Comparison of ENCODE assay signal across 7 cellular contexts in the genomic region with DNA sequence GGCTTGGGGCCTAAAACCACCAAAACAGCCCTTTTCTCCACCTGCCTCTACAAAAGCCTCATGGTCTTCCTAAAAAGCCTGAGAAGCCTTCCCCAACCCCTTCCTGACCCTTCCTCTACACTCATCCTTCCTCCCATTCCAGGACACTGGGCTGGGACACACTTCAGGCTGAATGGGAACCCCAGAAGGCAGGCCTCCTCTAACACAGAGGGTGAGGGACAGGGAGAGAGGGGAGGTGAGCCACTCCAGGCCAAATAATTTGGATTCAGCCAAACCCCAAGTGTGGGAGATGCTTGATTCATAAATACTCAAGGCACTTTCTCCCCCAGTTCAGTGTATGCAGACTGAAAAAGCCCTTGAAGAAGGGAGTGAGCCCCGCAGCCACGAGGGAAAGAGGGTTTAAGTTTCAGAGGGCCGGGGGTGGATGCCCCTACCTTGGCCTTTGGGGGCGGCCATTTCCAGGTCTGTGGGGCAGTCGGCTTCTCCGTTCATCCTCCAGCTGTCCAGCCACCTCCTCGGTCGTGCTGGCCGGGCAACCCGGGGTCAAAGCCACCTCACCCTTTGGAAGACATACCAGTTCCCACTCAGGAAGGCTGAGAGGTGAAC. TPM values are rescaled to one million over a fixed set of nuclear protein-coding genes. Genes with fewer than 3 reads are reported as not detected.
A peak's percentile ranks its signal among the peaks of the same experiment; 100 is the strongest.
DNase-seq lines count a peak whose midpoint lies in the region; ATAC-seq and TF ChIP-seq lines count a peak whose summit lies in the region.

No MANE protein-coding gene starts in this region.

- CTCF ChIA-PET in activated CD4-positive, alpha-beta memory T cell treated with anti-CD3 and anti-CD28 coated beads for 36 hours (lab: Charles Lee), result interaction anchor here (0.6 to 5.0 kb wide), 8 partner anchors 7 to 1230 kb away, joined by 3 to 86 read pairs (median 7); a partner anchor contains a TSS

- H3K27me3 ChIP-seq in iPS DF 6.9 (ENCODE audit: control insufficient read depth, insufficient read depth, low read length) (no peaks in the 10 kb centered on the region), stomach (no peaks in the 10 kb centered on the region)

- intact Hi-C loops in activated CD4-positive, alpha-beta memory T cell treated with anti-CD3 and anti-CD28 coated beads for 36 hours (cut with micrococcal nuclease), result loop anchor here (1.0 kb wide), 3 partner anchors 8 to 32 kb away; a partner anchor contains a TSS
- intact Hi-C loops in stomach (cut with DNase I; ENCODE audit: low total_unique reads), result no loop called here
- intact Hi-C loops in sciatic nerve (cut with DNase I), result no loop called here

- ATAC-seq in HG03196 (IDR thresholded peaks at IDR 0.05; ENCODE audit: unreplicated experiment) (peak; percentile 0), sciatic nerve (no peak), GM19452 (IDR thresholded peaks at IDR 0.05; ENCODE audit: unreplicated experiment) (no peak)

- no peaks in the 10 kb centered on the region for H3K27me3 Mint-ChIP-seq in activated CD4-positive, alpha-beta memory T cell treated with anti-CD3 and anti-CD28 coated beads for 36 hours

- POLR2A ChIA-PET in activated CD4-positive, alpha-beta memory T cell treated with anti-CD3 and anti-CD28 coated beads for 36 hours (lab: Charles Lee), result interaction anchor here (1.0 to 1.6 kb wide), 5 partner anchors 8 to 107 kb away, joined by 3 to 10 read pairs (median 7); a partner anchor contains a TSS

- TF ChIP-seq POLR2A in stomach (IDR thresholded peaks at IDR 0.05), result no peak

- H3K4me1 ChIP-seq in iPS DF 6.9 (ENCODE audit: control insufficient read depth, insufficient read depth, low read length) (peaks cover 6% of the 10 kb centered on the region), stomach (peaks cover 20 to 52% (median 36%) of the 10 kb centered on the region in 4 donors)

- H3K27ac ChIP-seq in iPS DF 6.9 (ENCODE audit: low read length) (no peak overlapping the region), stomach (peak overlapping the region; percentile 25 to 100 (median 96))

- H3K27ac Mint-ChIP-seq in activated CD4-positive, alpha-beta memory T cell treated with anti-CD3 and anti-CD28 coated beads for 36 hours, result peak overlapping the region; percentile 94

- peaks cover 50% of the 10 kb centered on the region for H3K36me3 Mint-ChIP-seq in activated CD4-positive, alpha-beta memory T cell treated with anti-CD3 and anti-CD28 coated beads for 36 hours

- H3K9me3 Mint-ChIP-seq in activated CD4-positive, alpha-beta memory T cell treated with anti-CD3 and anti-CD28 coated beads for 36 hours, result no peaks in the 10 kb centered on the region

- DNase-seq in activated CD4-positive, alpha-beta memory T cell treated with anti-CD3 and anti-CD28 coated beads for 36 hours, result no peak
- DNase-seq in iPS DF 6.9 (ENCODE audit: low read depth, low spot score) (no peak), stomach (no peak), sciatic nerve (ENCODE audit: low spot score) (no peak), mucosa of gallbladder (ENCODE audit: low spot score) (no peak)

- peaks cover 46% of the 10 kb centered on the region for H3K4me1 Mint-ChIP-seq in activated CD4-positive, alpha-beta memory T cell treated with anti-CD3 and anti-CD28 coated beads for 36 hours (ENCODE audit: low read depth)

- peak overlapping the region; percentile 98 for H3K4me3 Mint-ChIP-seq in activated CD4-positive, alpha-beta memory T cell treated with anti-CD3 and anti-CD28 coated beads for 36 hours

- no CpG with 5 or more reads among the region's 10 CpGs for WGBS in iPS DF 6.9 (ENCODE audit: insufficient coverage, insufficient read length)
- WGBS in stomach, 5 donors, result 3 to 10% (median 4%) methylated on average over 4 to 10 of the region's 10 CpGs

- peak overlapping the region; percentile 78; the same call in 1 of the 2 replicates for H3K4me3 ChIP-seq in iPS DF 6.9 (ENCODE audit: low read length)
- peak overlapping the region; percentile 73 to 99 (median 86) for H3K4me3 ChIP-seq in stomach

- H3K9me3 ChIP-seq in iPS DF 6.9 (ENCODE audit: control insufficient read depth, insufficient read depth, low read length) (no peaks in the 10 kb centered on the region), stomach (no peaks in the 10 kb centered on the region)

- no peak for TF ChIP-seq CTCF in stomach (IDR thresholded peaks at IDR 0.05)

- H3K36me3 ChIP-seq in iPS DF 6.9 (ENCODE audit: control insufficient read depth, insufficient read depth, low read length), result peaks cover 18% of the 10 kb centered on the region
- peaks cover 23 to 45% (median 41%) of the 10 kb centered on the region in 4 donors for H3K36me3 ChIP-seq in stomach

- TF ChIP-seq EP300 in stomach (IDR thresholded peaks at IDR 0.05), result no peak

RNA-seq across cellular contexts. Expression of a gene that starts 1.6 kb away (rescaled TPM):
- total RNA-seq in activated CD4-positive, alpha-beta memory T cell treated with anti-CD3 and anti-CD28 coated beads for 36 hours, result 100 to 1,000 TPM; 112 to 118 TPM
- 100 to 1,000 TPM in 2 of 5 donors, 10 to 100 TPM in 3; 35.8 to 198 (median 59.4) TPM for total RNA-seq in stomach
- polyA plus RNA-seq in stomach, result 10 to 100 TPM; 25.5 to 28.8 (median 27.4) TPM
- 76.6 TPM for total RNA-seq in sciatic nerve
- 95.6 TPM for total RNA-seq in mucosa of gallbladder

RNA-seq across cellular contexts. Expression of a gene that starts 18.2 kb away (rescaled TPM):
- 10 to 100 TPM; 63.4 to 69.7 TPM for total RNA-seq in activated CD4-positive, alpha-beta memory T cell treated with anti-CD3 and anti-CD28 coated beads for 36 hours
- total RNA-seq in stomach, result 10 to 100 TPM; 11.1 to 57.4 (median 43.7) TPM
- 10 to 100 TPM; 21.0 to 29.9 (median 29.2) TPM for polyA plus RNA-seq in stomach
- 59.8 TPM for total RNA-seq in sciatic nerve
- 77.0 TPM for total RNA-seq in mucosa of gallbladder

RNA-seq across cellular contexts. Expression of a gene that starts 31.1 kb away (rescaled TPM):
- 10 to 100 TPM; 21.8 to 21.9 TPM for total RNA-seq in activated CD4-positive, alpha-beta memory T cell treated with anti-CD3 and anti-CD28 coated beads for 36 hours
- total RNA-seq in stomach (10 to 100 TPM; 10.7 to 62.4 (median 16.2) TPM), sciatic nerve (33.0 TPM), mucosa of gallbladder (49.4 TPM)
- 10 to 100 TPM; 16.2 to 37.8 (median 16.5) TPM for polyA plus RNA-seq in stomach

RNA-seq across cellular contexts. Expression of a gene that starts 47.3 kb away (rescaled TPM):
- under 1 TPM in 1 of 2 experiments, not detected in 1; 0.19 TPM for total RNA-seq in activated CD4-positive, alpha-beta memory T cell treated with anti-CD3 and anti-CD28 coated beads for 36 hours
- total RNA-seq in stomach, result under 1 TPM in 1 of 5 donors, not detected in 4; 0.73 TPM
- polyA plus RNA-seq in stomach, result under 1 TPM in 2 of 3 donors, not detected in 1; 0.30 to 0.31 TPM
- 0.36 TPM for total RNA-seq in sciatic nerve
- 0.58 TPM for total RNA-seq in mucosa of gallbladder

RNA-seq across cellular contexts. Expression of a gene that starts 50.1 kb away (rescaled TPM):
- total RNA-seq in activated CD4-positive, alpha-beta memory T cell treated with anti-CD3 and anti-CD28 coated beads for 36 hours, result not detected
- total RNA-seq in stomach, result 1 to 10 TPM in 1 of 5 donors, not detected in 4; 8.3 TPM
- polyA plus RNA-seq in stomach, result not detected
- 47.6 TPM for total RNA-seq in sciatic nerve
- total RNA-seq in mucosa of gallbladder, result 0.37 TPM
